In the genomic region with DNA sequence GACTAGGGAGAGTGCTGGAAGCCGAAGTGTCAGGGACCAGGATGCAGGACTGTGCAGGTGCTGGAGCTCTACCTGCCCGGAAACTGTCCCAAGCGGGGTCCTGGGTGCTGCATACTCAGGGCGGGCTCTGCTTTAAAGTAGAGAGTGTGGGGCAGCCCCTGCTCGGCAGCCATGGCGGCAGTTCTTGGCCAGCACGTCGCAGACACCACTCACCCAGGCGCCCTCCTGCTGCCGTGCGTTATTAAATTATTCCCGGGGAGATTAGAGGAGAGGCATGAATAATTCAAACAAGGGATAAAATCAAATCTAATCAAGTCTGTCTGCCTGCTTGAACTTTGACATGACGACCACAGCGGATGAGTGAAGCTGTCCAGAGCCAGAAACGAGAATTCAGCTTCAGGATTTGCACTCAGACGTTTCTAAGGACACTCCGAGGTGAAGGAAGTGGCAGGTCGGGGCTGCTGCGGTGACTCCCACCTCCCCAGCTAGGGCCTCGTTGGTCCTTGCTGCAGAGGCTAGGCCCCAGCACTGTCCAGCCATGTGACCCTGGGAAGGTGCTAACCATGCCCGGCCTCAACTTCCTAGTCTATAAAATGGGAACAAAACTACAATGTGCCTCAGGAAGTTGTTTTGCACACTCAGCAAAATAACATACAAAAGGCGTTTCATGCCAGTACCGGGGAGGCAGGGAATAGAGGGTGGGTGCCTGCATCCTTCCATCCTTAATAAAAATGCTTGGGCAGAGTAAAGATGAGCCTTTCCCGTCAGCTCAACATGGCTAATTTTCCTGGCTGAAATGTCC, we compare ENCODE assay signal across 22 cellular contexts.
DNase-seq lines count a peak whose midpoint lies in the region; TF ChIP-seq lines count a peak whose summit lies in the region.
"Had no signal": no experiment of that assay in that cellular context is flagged by ENCODE, and none has a peak within 500 bp of the region (broad histone marks: within the 10 kb centered on the region; RNA-seq: fewer than 3 reads in every experiment).

No MANE protein-coding gene starts in this region.

- intact Hi-C loops in activated CD4-positive, alpha-beta memory T cell treated with anti-CD3 and anti-CD28 coated beads for 36 hours (cut with micrococcal nuclease), result no loop called here

- H3K27me3 ChIP-seq in osteoblast (ENCODE audit: insufficient read depth, low read length) (no peaks in the 10 kb centered on the region), HAP-1 (ENCODE audit: low read depth) (no peaks in the 10 kb centered on the region)

- no peaks in the 10 kb centered on the region for H3K4me1 Mint-ChIP-seq in activated CD4-positive, alpha-beta memory T cell treated with anti-CD3 and anti-CD28 coated beads for 36 hours (ENCODE audit: low read depth)

- no peak for TF ChIP-seq CTCF in osteoblast (IDR thresholded peaks at IDR 0.05; ENCODE audit: extremely low read depth, low read depth, low read length)

- no peaks in the 10 kb centered on the region for H4K20me1 ChIP-seq in osteoblast (ENCODE audit: insufficient read depth, low read length)

- peak; percentile 31 for DNase-seq in NCI-H82 (lab: John Stamatoyannopoulos, UW)
- no peak for DNase-seq in NCI-H82 treated with DMSO at 0.1 percent for 48 hours (lab: John Stamatoyannopoulos, UW; ENCODE audit: unreplicated experiment)
- peak; percentile 36 for DNase-seq in left kidney (ENCODE audit: low read depth, low spot score)
- DNase-seq in osteoblast (ENCODE audit: insufficient read length, low spot score, missing footprints), result peak; percentile 67
- no peak for DNase-seq in T-helper 2 cell
- no peak for DNase-seq in NAMALWA (ENCODE audit: low spot score)
- DNase-seq in activated CD4-positive, alpha-beta memory T cell treated with anti-CD3 and anti-CD28 coated beads for 36 hours, result no peak
- DNase-seq in HAP-1 (ENCODE audit: low spot score in 2 of 2), result no peak
- DNase-seq: 8988T, AML-193, EL, GF-D8, GOT3, KG1, NCI-H1105, NCI-H146, NCI-H2029 treated with DMSO at 0.1 percent for 48 hours, NCI-H226, NCI-H510A treated with DMSO at 0.1 percent for 48 hours, NCI-H748 treated with DMSO at 0.1 percent for 48 hours, SIG-M5 had no signal

- peaks cover 4% of the 10 kb centered on the region for H3K9me3 Mint-ChIP-seq in activated CD4-positive, alpha-beta memory T cell treated with anti-CD3 and anti-CD28 coated beads for 36 hours

- no peak overlapping the region for H2AFZ ChIP-seq in osteoblast (ENCODE audit: low read length)

- H3K27me3 Mint-ChIP-seq in activated CD4-positive, alpha-beta memory T cell treated with anti-CD3 and anti-CD28 coated beads for 36 hours, result peaks cover 5% of the 10 kb centered on the region

- H3K4me2 ChIP-seq in osteoblast (ENCODE audit: insufficient read depth, low read length), result no peak overlapping the region

- no peaks in the 10 kb centered on the region for H3K4me1 ChIP-seq in osteoblast (ENCODE audit: insufficient read depth, low read length)
- no peaks in the 10 kb centered on the region for H3K4me1 ChIP-seq in HAP-1

- H3K4me3 Mint-ChIP-seq in activated CD4-positive, alpha-beta memory T cell treated with anti-CD3 and anti-CD28 coated beads for 36 hours, result no peak overlapping the region

- H3K9me3 ChIP-seq in osteoblast (ENCODE audit: low read depth, low read length) (no peaks in the 10 kb centered on the region), HAP-1 (no peaks in the 10 kb centered on the region)

- POLR2A ChIA-PET in activated CD4-positive, alpha-beta memory T cell treated with anti-CD3 and anti-CD28 coated beads for 36 hours (lab: Charles Lee), result no interaction called here

- H3K36me3 Mint-ChIP-seq in activated CD4-positive, alpha-beta memory T cell treated with anti-CD3 and anti-CD28 coated beads for 36 hours, result no peaks in the 10 kb centered on the region

- no peaks in the 10 kb centered on the region for H3K79me2 ChIP-seq in osteoblast (ENCODE audit: insufficient read depth, low read length)

- H3K4me3 ChIP-seq in osteoblast (ENCODE audit: insufficient read depth, low read length), result no peak overlapping the region
- no peak overlapping the region for H3K4me3 ChIP-seq in HAP-1

- no peak overlapping the region for H3K27ac ChIP-seq in osteoblast (ENCODE audit: low read depth, low read length)
- H3K27ac ChIP-seq: C4-2B had no signal

- H3K36me3 ChIP-seq in osteoblast (ENCODE audit: insufficient read depth, low read length) (no peaks in the 10 kb centered on the region), HAP-1 (replicated peaks) (no peaks in the 10 kb centered on the region)

- no peak overlapping the region for H3K27ac Mint-ChIP-seq in activated CD4-positive, alpha-beta memory T cell treated with anti-CD3 and anti-CD28 coated beads for 36 hours

- in situ Hi-C loops in HAP-1 (cut with MboI; ENCODE audit: low sequenced_read_pairs), result no loop called here

- CTCF ChIA-PET in activated CD4-positive, alpha-beta memory T cell treated with anti-CD3 and anti-CD28 coated beads for 36 hours (lab: Charles Lee), result no interaction called here

Comparison
In these comparisons a context has a peak if more than half of its experiments do, and no peak if none do; other contexts are left out.
1. DNase-seq: peak in NCI-H82 (single experiment), left kidney (single experiment) and osteoblast (single experiment); none in NCI-H82 treated with DMSO at 0.1 percent for 48 hours (single experiment), T-helper 2 cell (0 of 5), NAMALWA (single experiment), activated CD4-positive, alpha-beta memory T cell treated with anti-CD3 and anti-CD28 coated beads for 36 hours (single experiment) and HAP-1 (0 of 2).